2 cellular contexts compared by ENCODE assay signal in the genomic region with DNA sequence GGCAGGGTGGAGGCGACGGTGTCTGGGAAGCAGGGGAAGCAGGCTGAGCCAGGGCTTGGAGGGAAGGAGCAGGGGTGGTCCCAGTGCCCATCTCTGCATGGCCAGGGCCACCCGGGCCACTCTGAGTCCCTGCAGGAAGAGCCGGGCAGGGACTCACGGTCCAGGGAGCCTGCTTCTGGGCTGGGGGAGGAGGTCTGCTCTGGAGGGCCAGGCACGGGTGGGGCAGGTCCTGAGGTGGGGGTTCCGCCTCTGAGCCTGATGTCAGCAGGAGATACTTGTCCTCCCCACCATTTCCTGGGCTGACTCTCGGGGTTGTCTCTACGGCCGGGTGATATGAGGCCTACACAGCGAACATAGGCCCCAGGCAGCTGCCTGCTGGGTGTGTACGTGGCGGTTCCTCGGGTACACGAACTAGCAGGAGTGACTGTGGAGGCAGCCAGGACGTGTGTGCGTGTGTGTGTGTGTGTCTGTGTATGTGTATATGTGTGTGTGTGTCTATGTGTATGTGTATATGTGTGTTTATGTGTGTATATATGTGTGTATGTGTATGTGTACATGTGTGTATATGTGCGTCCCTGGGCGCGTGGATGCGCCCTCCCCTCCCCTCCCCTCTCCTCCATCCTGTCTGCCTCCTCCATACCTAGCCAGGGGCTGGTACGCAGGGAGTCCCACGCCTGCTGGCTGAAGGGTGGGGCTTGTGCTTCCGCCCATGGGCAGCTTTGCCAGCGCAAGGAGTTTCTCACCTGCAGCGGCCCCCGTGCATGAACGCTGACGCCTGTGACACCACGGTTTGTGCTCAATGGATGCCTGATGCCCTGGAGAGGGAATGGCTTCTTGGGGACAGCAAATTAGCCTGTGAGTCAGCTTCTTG.
TF ChIP-seq lines count a peak whose summit lies in the region.

No MANE protein-coding gene starts in this region.

TF ChIP-seq in GM12891, 5 proteins besides CTCF, POLR2A, EP300 and RAD21:
- TF ChIP-seq SPI1 (IDR thresholded peaks at IDR 0.05; ENCODE audit: low read depth, low read length) (no peak), POLR2AphosphoS5 (IDR thresholded peaks at IDR 0.05; ENCODE audit: low read depth, low read length) (no peak), PAX5 (IDR thresholded peaks at IDR 0.05; ENCODE audit: insufficient read depth, low read length, severe bottlenecking) (no peak), POU2F2 (IDR thresholded peaks at IDR 0.05; ENCODE audit: low read depth, low read length) (no peak), TAF1 (IDR thresholded peaks at IDR 0.05; ENCODE audit: low read depth, low read length) (no peak)
TF ChIP-seq in GM12891: peak in this region for 0.

TF ChIP-seq in H1, 55 proteins besides CTCF, POLR2A, EP300 and RAD21:
- TF ChIP-seq EZH2 (IDR thresholded peaks at IDR 0.05; ENCODE audit: low read depth, low read length, severe bottlenecking) (no peak), CBX5 (IDR thresholded peaks at IDR 0.05; ENCODE audit: low read depth, low read length) (no peak), SAP30 (IDR thresholded peaks at IDR 0.05; ENCODE audit: insufficient read depth, insufficient replicate concordance, low read length) (no peak), TCF12 (IDR thresholded peaks at IDR 0.05; ENCODE audit: low read depth, low read length) (no peak), CTBP2 (IDR thresholded peaks at IDR 0.05; ENCODE audit: borderline replicate concordance, insufficient read depth, insufficient read length, low read length) (no peak)
